Comparison of ENCODE assay signal across 14 cellular contexts in the genomic region with DNA sequence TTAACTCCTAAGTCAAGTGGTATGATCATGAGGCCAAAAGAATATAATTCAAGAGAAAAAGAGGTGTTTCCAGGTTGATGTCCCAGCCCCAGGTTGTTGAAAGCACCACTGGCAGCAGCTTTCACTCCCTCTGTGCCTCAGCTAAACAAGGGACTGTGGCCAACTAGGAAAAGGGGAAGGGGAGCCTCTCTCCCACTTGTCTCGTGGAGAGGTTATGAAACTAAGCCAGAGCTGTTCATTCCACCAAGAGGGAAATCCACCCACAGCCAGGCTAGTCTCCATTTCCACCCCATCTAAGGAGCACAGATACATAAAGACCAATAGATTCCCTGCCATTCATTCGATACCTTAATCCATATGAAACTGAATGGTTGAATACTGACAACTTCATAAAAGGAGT.
"Had no signal": no experiment of that assay in that cellular context is flagged by ENCODE, and none has a peak within 500 bp of the region (broad histone marks: within the 10 kb centered on the region; RNA-seq: fewer than 3 reads in every experiment).

No MANE protein-coding gene starts in this region.

- DNase-seq: activated CD4-positive, alpha-beta T cell treated with anti-CD3 and anti-CD28 coated beads, Interleukin-2, amount 50 U/mL, for 1 hour; activated CD8-positive, alpha-beta memory T cell treated with anti-CD3 and anti-CD28 coated beads for 24 hours; activated gamma-delta T cell treated with Interleukin-2 at 50 U/mL for 16 hours; amygdala; brain microvascular endothelial cell; cortex of kidney; effector CD4-positive, alpha-beta T cell; gastrocnemius medialis; heart right ventricle; left colon; naive thymus-derived CD8-positive, alpha-beta T cell; stimulated activated CD4-positive, alpha-beta T cell treated with anti-CD3 and anti-CD28 coated beads, Interleukin-4, amount 100 ng/mL, for 1 hour; stimulated activated naive B cell treated with anti-CD40 and anti-IgM and Interleukin-4, amounts not matched to agents 10 μg/mL and 1 μg/mL and 100 μg/mL, for 72 hours; transverse colon had no signal

- H3K4me3 ChIP-seq: gastrocnemius medialis, heart right ventricle, transverse colon had no signal

- ATAC-seq: gastrocnemius medialis; left colon; naive thymus-derived CD8-positive, alpha-beta T cell; stimulated activated naive B cell treated with anti-CD40 and anti-IgM and Interleukin-4, amounts not matched to agents 10 μg/mL and 1 μg/mL and 100 μg/mL, for 72 hours had no signal

- H3K27me3 ChIP-seq: brain microvascular endothelial cell, gastrocnemius medialis, heart right ventricle, transverse colon had no signal

- H3K27ac ChIP-seq: gastrocnemius medialis had no signal

- H3K9me3 ChIP-seq: gastrocnemius medialis, heart right ventricle, transverse colon had no signal
